Comparison of ENCODE assay signal across 13 cellular contexts in the genomic region with DNA sequence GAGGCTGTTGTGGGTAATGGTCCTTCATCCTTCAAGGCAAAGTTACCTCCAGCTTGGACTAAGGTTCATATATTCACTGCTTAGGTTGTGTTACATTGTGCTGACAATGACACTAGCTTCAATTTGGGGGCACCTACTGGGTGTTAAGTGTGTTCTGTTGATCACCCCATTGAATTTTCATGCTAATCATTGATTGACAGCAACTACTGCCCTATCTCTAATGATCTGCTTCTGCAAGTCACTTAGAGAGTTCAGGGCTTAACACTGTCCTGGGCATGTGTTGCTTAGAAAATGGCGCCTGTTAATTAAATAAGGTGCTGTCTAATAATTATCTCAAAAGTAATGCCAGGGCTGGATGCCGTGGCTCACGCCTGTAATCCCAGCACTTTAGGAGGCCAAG. TPM values are rescaled to one million over a fixed set of nuclear protein-coding genes. Genes with fewer than 3 reads are reported as not detected.
DNase-seq lines count a peak whose midpoint lies in the region; ATAC-seq and TF ChIP-seq lines count a peak whose summit lies in the region.
"Had no signal": no experiment of that assay in that cellular context is flagged by ENCODE, and none has a peak within 500 bp of the region (broad histone marks: within the 10 kb centered on the region; RNA-seq: fewer than 3 reads in every experiment).

No MANE protein-coding gene starts in this region.

- H3K27me3 ChIP-seq in naive thymus-derived CD4-positive, alpha-beta T cell (ENCODE audit: control insufficient read depth in 2 of 2, insufficient read depth in 2 of 2, low read length in 2 of 2): no peaks in the 10 kb centered on the region
- H3K27me3 ChIP-seq in uterus: no peaks in the 10 kb centered on the region

- no peaks in the 10 kb centered on the region for H3K9me3 Mint-ChIP-seq in activated naive CD4-positive, alpha-beta T cell treated with anti-CD3 and anti-CD28 coated beads, Interleukin-2, amount 50 U/mL, for 24 hours
- no peaks in the 10 kb centered on the region for H3K9me3 Mint-ChIP-seq in effector memory CD8-positive, alpha-beta T cell
- H3K9me3 Mint-ChIP-seq in naive thymus-derived CD4-positive, alpha-beta T cell: no peaks in the 10 kb centered on the region
- H3K9me3 Mint-ChIP-seq: activated B cell treated with CpG ODN at 0.5 μM for 24 hours; activated T-cell treated with anti-CD3 and anti-CD28 coated beads, Interleukin-2, amount 50 U/mL, for 4 hours had no signal

- TF ChIP-seq CTCF in uterus (IDR thresholded peaks at IDR 0.05): no peak

- no peaks in the 10 kb centered on the region for H3K27me3 Mint-ChIP-seq in activated naive CD4-positive, alpha-beta T cell treated with anti-CD3 and anti-CD28 coated beads, Interleukin-2, amount 50 U/mL, for 24 hours
- no peaks in the 10 kb centered on the region for H3K27me3 Mint-ChIP-seq in effector memory CD8-positive, alpha-beta T cell
- H3K27me3 Mint-ChIP-seq in naive thymus-derived CD4-positive, alpha-beta T cell: no peaks in the 10 kb centered on the region
- H3K27me3 Mint-ChIP-seq: activated B cell treated with CpG ODN at 0.5 μM for 24 hours had no signal

- POLR2A ChIA-PET in naive thymus-derived CD4-positive, alpha-beta T cell (lab: Charles Lee): interaction anchor here (0.6 kb wide), 1 partner anchor 111 kb away, joined by 3 read pairs; no protein-coding TSS in a partner anchor

- no peaks in the 10 kb centered on the region for H3K9me3 ChIP-seq in naive thymus-derived CD4-positive, alpha-beta T cell (ENCODE audit: control insufficient read depth in 2 of 3, low read length in 3 of 3)
- no peaks in the 10 kb centered on the region for H3K9me3 ChIP-seq in uterus

- no peak for DNase-seq in activated naive CD4-positive, alpha-beta T cell treated with anti-CD3 and anti-CD28 coated beads, Interleukin-2, amount 50 U/mL, for 16 hours
- no peak for DNase-seq in effector memory CD8-positive, alpha-beta T cell
- DNase-seq in naive thymus-derived CD4-positive, alpha-beta T cell: no peak
- DNase-seq in uterus (no peak), AG20443 (ENCODE audit: low spot score) (no peak)
- DNase-seq in stimulated activated CD8-positive, alpha-beta memory T cell treated with anti-CD3 and anti-CD28 coated beads, Interleukin-4, amount 100 ng/mL, for 48 hours: no peak
- DNase-seq: activated B cell treated with CpG ODN at 0.5 μM for 24 hours; activated T-cell treated with anti-CD3 and anti-CD28 coated beads, Interleukin-2, amount 50 U/mL, for 4 hours; NCI-H345; right cardiac atrium; RPMI8226 had no signal

- H3K4me3 Mint-ChIP-seq in activated naive CD4-positive, alpha-beta T cell treated with anti-CD3 and anti-CD28 coated beads, Interleukin-2, amount 50 U/mL, for 24 hours: peak overlapping the region; percentile 69
- H3K4me3 Mint-ChIP-seq in effector memory CD8-positive, alpha-beta T cell: no peak overlapping the region
- peak overlapping the region in 9 of 10 donors; percentile 45 to 92 (median 74) for H3K4me3 Mint-ChIP-seq in naive thymus-derived CD4-positive, alpha-beta T cell
- H3K4me3 Mint-ChIP-seq: activated B cell treated with CpG ODN at 0.5 μM for 24 hours; activated T-cell treated with anti-CD3 and anti-CD28 coated beads, Interleukin-2, amount 50 U/mL, for 4 hours had no signal

- peaks cover 53% of the 10 kb centered on the region for H3K4me1 Mint-ChIP-seq in activated naive CD4-positive, alpha-beta T cell treated with anti-CD3 and anti-CD28 coated beads, Interleukin-2, amount 50 U/mL, for 24 hours
- H3K4me1 Mint-ChIP-seq in effector memory CD8-positive, alpha-beta T cell (ENCODE audit: low read depth in 2 of 2): peaks cover 31 to 39% of the 10 kb centered on the region in 2 donors
- H3K4me1 Mint-ChIP-seq in naive thymus-derived CD4-positive, alpha-beta T cell: peaks cover 37 to 64% (median 56%) of the 10 kb centered on the region in 7 donors

- no peak overlapping the region for H3K27ac ChIP-seq in naive thymus-derived CD4-positive, alpha-beta T cell (ENCODE audit: low read depth, low read length)
- H3K27ac ChIP-seq in uterus: peak overlapping the region; percentile 83 to 90

- no peak overlapping the region for H3K4me3 ChIP-seq in naive thymus-derived CD4-positive, alpha-beta T cell (ENCODE audit: low read length)
- H3K4me3 ChIP-seq in uterus: peak overlapping the region in 1 of 2 donors; percentile 95

- CTCF ChIA-PET in naive thymus-derived CD4-positive, alpha-beta T cell (lab: Charles Lee): interaction anchor here (0.6 to 1.1 kb wide), 2 partner anchors 226 to 295 kb away, joined by 3 to 4 read pairs; partner anchors contain the start of genes ABHD6, HTD2 and RPP14

- intact Hi-C loops in naive thymus-derived CD4-positive, alpha-beta T cell (cut with micrococcal nuclease): no loop called here
- intact Hi-C loops in uterus (cut with DNase I; ENCODE audit: low total_unique reads): loop anchor here (5.0 kb wide), 1 partner anchor 51 kb away; no protein-coding TSS in a partner anchor

- peaks cover 0 to 9% (median 0%) of the 10 kb centered on the region in 3 experiments for H3K36me3 ChIP-seq in naive thymus-derived CD4-positive, alpha-beta T cell (ENCODE audit: control insufficient read depth in 2 of 3, insufficient read depth in 3 of 3, low read length in 3 of 3)
- no peaks in the 10 kb centered on the region for H3K36me3 ChIP-seq in uterus

- no peak for TF ChIP-seq POLR2A in uterus (IDR thresholded peaks at IDR 0.05)

- peaks cover 9 to 35% of the 10 kb centered on the region in 2 donors for H3K4me1 ChIP-seq in naive thymus-derived CD4-positive, alpha-beta T cell (ENCODE audit: control insufficient read depth in 2 of 2, insufficient read depth in 2 of 2, low read length in 2 of 2)
- no peaks in the 10 kb centered on the region for H3K4me1 ChIP-seq in uterus

- no peak overlapping the region for H3K27ac Mint-ChIP-seq in activated naive CD4-positive, alpha-beta T cell treated with anti-CD3 and anti-CD28 coated beads, Interleukin-2, amount 50 U/mL, for 24 hours
- peak overlapping the region; percentile 51 to 81 for H3K27ac Mint-ChIP-seq in effector memory CD8-positive, alpha-beta T cell
- H3K27ac Mint-ChIP-seq in naive thymus-derived CD4-positive, alpha-beta T cell: peak overlapping the region in 7 of 9 donors; percentile 6 to 77 (median 40)
- H3K27ac Mint-ChIP-seq: activated B cell treated with CpG ODN at 0.5 μM for 24 hours had no signal

- ATAC-seq in effector memory CD8-positive, alpha-beta T cell (replicated peaks): no peak
- ATAC-seq in naive thymus-derived CD4-positive, alpha-beta T cell: no peak
- no peak for ATAC-seq in GM21737 (IDR thresholded peaks at IDR 0.05; ENCODE audit: unreplicated experiment)
- ATAC-seq: activated T-cell treated with anti-CD3 and anti-CD28 coated beads, Interleukin-2, amount 50 U/mL, for 4 hours; right cardiac atrium had no signal

- peaks cover 3% of the 10 kb centered on the region for H3K36me3 Mint-ChIP-seq in activated naive CD4-positive, alpha-beta T cell treated with anti-CD3 and anti-CD28 coated beads, Interleukin-2, amount 50 U/mL, for 24 hours
- H3K36me3 Mint-ChIP-seq in effector memory CD8-positive, alpha-beta T cell (ENCODE audit: insufficient read depth): peaks cover 10% of the 10 kb centered on the region
- peaks cover 0 to 5% (median 0%) of the 10 kb centered on the region in 5 donors for H3K36me3 Mint-ChIP-seq in naive thymus-derived CD4-positive, alpha-beta T cell

RNA-seq across cellular contexts. Expression of gene FLNB, which starts 3.4 kb away (rescaled TPM):
- 10 to 100 TPM; 39.3 to 66.7 (median 64.9) TPM for total RNA-seq in naive thymus-derived CD4-positive, alpha-beta T cell
- polyA plus RNA-seq in naive thymus-derived CD4-positive, alpha-beta T cell: 10 to 100 TPM; 15.7 to 42.2 TPM
- total RNA-seq in uterus: 100 to 1,000 TPM in 3 of 4 donors, 10 to 100 TPM in 1; 52.4 to 283 (median 148) TPM

Comparison
In these comparisons a context has a peak if more than half of its experiments do, and no peak if none do; other contexts are left out.
1. H3K4me3 Mint-ChIP-seq: peak in activated naive CD4-positive, alpha-beta T cell treated with anti-CD3 and anti-CD28 coated beads, Interleukin-2, amount 50 U/mL, for 24 hours (single experiment) and naive thymus-derived CD4-positive, alpha-beta T cell (9 of 10); none in effector memory CD8-positive, alpha-beta T cell (0 of 2).